1 cellular context compared by ENCODE assay signal in the genomic region with DNA sequence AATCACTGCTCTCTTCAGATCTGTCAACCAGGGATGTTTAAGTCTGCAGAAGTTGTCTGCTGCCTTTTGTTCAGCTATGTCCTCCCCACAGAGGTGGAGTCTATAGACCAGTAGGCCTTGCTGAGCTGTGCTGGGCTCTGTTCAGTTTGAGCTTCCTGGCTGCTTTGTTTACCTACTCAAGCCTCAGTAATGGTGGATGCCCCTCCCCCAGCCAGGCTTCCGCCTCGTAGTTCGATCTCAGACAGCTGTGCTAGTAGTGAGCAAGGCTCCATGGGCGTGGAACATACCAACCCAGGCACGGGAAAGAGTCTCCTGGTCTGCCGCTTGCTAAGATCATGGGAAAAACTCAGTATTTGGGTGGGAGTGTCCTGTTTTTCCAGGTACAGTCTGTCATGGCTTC.
TF ChIP-seq lines count a peak whose summit lies in the region.

No MANE protein-coding gene starts in this region.

TF ChIP-seq in HepG2, 621 proteins besides CTCF, POLR2A, EP300 and RAD21 (continues in another document):
- peak; percentile 42; the same call in 1 of the 2 replicates for TF ChIP-seq GABPB1 (CRISPR knock-in tag; IDR thresholded peaks at IDR 0.05)
- TF ChIP-seq ZSCAN25 (CRISPR knock-in tag; IDR thresholded peaks at IDR 0.05) = no peak
- TF ChIP-seq, protein P1, sequence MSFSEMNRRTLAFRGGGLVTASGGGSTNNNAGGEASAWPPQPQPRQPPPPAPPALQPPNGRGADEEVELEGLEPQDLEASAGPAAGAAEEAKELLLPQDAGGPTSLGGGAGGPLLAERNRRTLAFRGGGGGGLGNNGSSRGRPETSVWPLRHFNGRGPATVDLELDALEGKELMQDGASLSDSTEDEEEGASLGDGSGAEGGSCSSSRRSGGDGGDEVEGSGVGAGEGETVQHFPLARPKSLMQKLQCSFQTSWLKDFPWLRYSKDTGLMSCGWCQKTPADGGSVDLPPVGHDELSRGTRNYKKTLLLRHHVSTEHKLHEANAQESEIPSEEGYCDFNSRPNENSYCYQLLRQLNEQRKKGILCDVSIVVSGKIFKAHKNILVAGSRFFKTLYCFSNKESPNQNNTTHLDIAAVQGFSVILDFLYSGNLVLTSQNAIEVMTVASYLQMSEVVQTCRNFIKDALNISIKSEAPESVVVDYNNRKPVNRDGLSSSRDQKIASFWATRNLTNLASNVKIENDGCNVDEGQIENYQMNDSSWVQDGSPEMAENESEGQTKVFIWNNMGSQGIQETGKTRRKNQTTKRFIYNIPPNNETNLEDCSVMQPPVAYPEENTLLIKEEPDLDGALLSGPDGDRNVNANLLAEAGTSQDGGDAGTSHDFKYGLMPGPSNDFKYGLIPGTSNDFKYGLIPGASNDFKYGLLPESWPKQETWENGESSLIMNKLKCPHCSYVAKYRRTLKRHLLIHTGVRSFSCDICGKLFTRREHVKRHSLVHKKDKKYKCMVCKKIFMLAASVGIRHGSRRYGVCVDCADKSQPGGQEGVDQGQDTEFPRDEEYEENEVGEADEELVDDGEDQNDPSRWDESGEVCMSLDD (CRISPR knock-in tag; IDR thresholded peaks at IDR 0.05; ENCODE audit: borderline replicate concordance) = no peak
- TF ChIP-seq FOXA3 (CRISPR knock-in tag; IDR thresholded peaks at IDR 0.05) = peak; percentile 54; the same call in 1 of the 2 replicates
- TF ChIP-seq, protein P2, sequence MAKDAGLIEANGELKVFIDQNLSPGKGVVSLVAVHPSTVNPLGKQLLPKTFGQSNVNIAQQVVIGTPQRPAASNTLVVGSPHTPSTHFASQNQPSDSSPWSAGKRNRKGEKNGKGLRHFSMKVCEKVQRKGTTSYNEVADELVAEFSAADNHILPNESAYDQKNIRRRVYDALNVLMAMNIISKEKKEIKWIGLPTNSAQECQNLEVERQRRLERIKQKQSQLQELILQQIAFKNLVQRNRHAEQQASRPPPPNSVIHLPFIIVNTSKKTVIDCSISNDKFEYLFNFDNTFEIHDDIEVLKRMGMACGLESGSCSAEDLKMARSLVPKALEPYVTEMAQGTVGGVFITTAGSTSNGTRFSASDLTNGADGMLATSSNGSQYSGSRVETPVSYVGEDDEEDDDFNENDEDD (CRISPR knock-in tag; IDR thresholded peaks at IDR 0.05; ENCODE audit: borderline replicate concordance) = no peak
- no peak for TF ChIP-seq SOX6 (IDR thresholded peaks at IDR 0.05)
- TF ChIP-seq SOX6 (CRISPR knock-in tag; IDR thresholded peaks at IDR 0.05) = no peak; the same call in 1 of the 2 replicates
- no peak for TF ChIP-seq ZNF773 (CRISPR knock-in tag; IDR thresholded peaks at IDR 0.05; ENCODE audit: borderline replicate concordance)
- TF ChIP-seq ETV5 (CRISPR knock-in tag; IDR thresholded peaks at IDR 0.05; ENCODE audit: borderline replicate concordance) = peak; percentile 47; the same call in 1 of the 2 replicates
- TF ChIP-seq ZNF780A (CRISPR knock-in tag; IDR thresholded peaks at IDR 0.05) = no peak
- TF ChIP-seq AHR (CRISPR knock-in tag; IDR thresholded peaks at IDR 0.05) = no peak
- TF ChIP-seq MIER2 (CRISPR knock-in tag; IDR thresholded peaks at IDR 0.05) = no peak
- no peak for TF ChIP-seq REST (IDR thresholded peaks at IDR 0.05; ENCODE audit: borderline replicate concordance in 1 of 2, low read depth in 1 of 2, low read length in 2 of 2)
- no peak for TF ChIP-seq ZNF235 (CRISPR knock-in tag; IDR thresholded peaks at IDR 0.05; ENCODE audit: borderline replicate concordance)
- no peak for TF ChIP-seq MXD1 (CRISPR knock-in tag; IDR thresholded peaks at IDR 0.05)
- no peak for TF ChIP-seq ZNF124 (CRISPR knock-in tag; IDR thresholded peaks at IDR 0.05)
- no peak for TF ChIP-seq ISX (CRISPR knock-in tag; conservative IDR thresholded peaks at IDR 0.05)
- no peak for TF ChIP-seq ZNF614 (CRISPR knock-in tag; IDR thresholded peaks at IDR 0.05; ENCODE audit: borderline replicate concordance)
- no peak for TF ChIP-seq KAT7 (CRISPR knock-in tag; IDR thresholded peaks at IDR 0.05; ENCODE audit: borderline replicate concordance)
- no peak for TF ChIP-seq GTF2F1 (IDR thresholded peaks at IDR 0.05; ENCODE audit: low read length)
- TF ChIP-seq ZNF746 (CRISPR knock-in tag; IDR thresholded peaks at IDR 0.05) = no peak
- TF ChIP-seq CEBPG (CRISPR knock-in tag; IDR thresholded peaks at IDR 0.05) = no peak
- TF ChIP-seq ZNF781 (CRISPR knock-in tag; IDR thresholded peaks at IDR 0.05; ENCODE audit: borderline replicate concordance, not compliant biosample characterization) = no peak
- no peak for TF ChIP-seq PPARG (CRISPR knock-in tag; conservative IDR thresholded peaks at IDR 0.05)
- no peak for TF ChIP-seq NFKB2 (CRISPR knock-in tag; IDR thresholded peaks at IDR 0.05; ENCODE audit: borderline replicate concordance)
- TF ChIP-seq DR1 (CRISPR knock-in tag; IDR thresholded peaks at IDR 0.05) = no peak
- peak; percentile 54; the same call in 1 of the 2 replicates for TF ChIP-seq ZFX (CRISPR knock-in tag; IDR thresholded peaks at IDR 0.05; ENCODE audit: low read depth)
- peak; percentile 52; the same call in 1 of the 2 replicates for TF ChIP-seq ZMYM4 (CRISPR knock-in tag; IDR thresholded peaks at IDR 0.05)
- TF ChIP-seq MED1 (CRISPR knock-in tag; IDR thresholded peaks at IDR 0.05) = 0 out of 2 replicates have a peak, but pooled peaks have one; percentile 21
- TF ChIP-seq ZMYM2 (CRISPR knock-in tag; IDR thresholded peaks at IDR 0.05) = no peak
- TF ChIP-seq ZNF251 (CRISPR knock-in tag; IDR thresholded peaks at IDR 0.05) = no peak
- TF ChIP-seq, protein P3, sequence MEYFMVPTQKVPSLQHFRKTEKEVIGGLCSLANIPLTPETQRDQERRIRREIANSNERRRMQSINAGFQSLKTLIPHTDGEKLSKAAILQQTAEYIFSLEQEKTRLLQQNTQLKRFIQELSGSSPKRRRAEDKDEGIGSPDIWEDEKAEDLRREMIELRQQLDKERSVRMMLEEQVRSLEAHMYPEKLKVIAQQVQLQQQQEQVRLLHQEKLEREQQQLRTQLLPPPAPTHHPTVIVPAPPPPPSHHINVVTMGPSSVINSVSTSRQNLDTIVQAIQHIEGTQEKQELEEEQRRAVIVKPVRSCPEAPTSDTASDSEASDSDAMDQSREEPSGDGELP (IDR thresholded peaks at IDR 0.05; ENCODE audit: borderline replicate concordance, low read depth) = peak; percentile 51; the same call in 1 of the 2 replicates
- no peak for TF ChIP-seq BRCA1 (CRISPR knock-in tag; IDR thresholded peaks at IDR 0.05)
- TF ChIP-seq CREB3 (CRISPR knock-in tag; IDR thresholded peaks at IDR 0.05) = no peak
- no peak for TF ChIP-seq MTA3 (CRISPR knock-in tag; IDR thresholded peaks at IDR 0.05)
- no peak for TF ChIP-seq ZFP90 (CRISPR knock-in tag; IDR thresholded peaks at IDR 0.05; ENCODE audit: borderline replicate concordance)
- TF ChIP-seq ZNF724P (CRISPR knock-in tag; IDR thresholded peaks at IDR 0.05; ENCODE audit: borderline replicate concordance) = no peak
- no peak for TF ChIP-seq ZNF543 (CRISPR knock-in tag; IDR thresholded peaks at IDR 0.05)
- no peak for TF ChIP-seq SYNCRIP (IDR thresholded peaks at IDR 0.05; ENCODE audit: insufficient read depth, low read depth, low read length)
- no peak for TF ChIP-seq POLR2AphosphoS2 (IDR thresholded peaks at IDR 0.05; ENCODE audit: low read depth, low read length)
- no peak for TF ChIP-seq GABPA (IDR thresholded peaks at IDR 0.05; ENCODE audit: low read depth, low read length)
- TF ChIP-seq GABPA (CRISPR knock-in tag; IDR thresholded peaks at IDR 0.05; ENCODE audit: low read depth) = 0 out of 2 replicates have a peak, but pooled peaks have one; percentile 41
- TF ChIP-seq ZNF766 (CRISPR knock-in tag; IDR thresholded peaks at IDR 0.05; ENCODE audit: borderline replicate concordance) = no peak
- peak; percentile 33; the same call in 1 of the 2 replicates for TF ChIP-seq HOXA3 (CRISPR knock-in tag; IDR thresholded peaks at IDR 0.05)
- TF ChIP-seq CREM (IDR thresholded peaks at IDR 0.05) = no peak
- no peak for TF ChIP-seq CREM (CRISPR knock-in tag; IDR thresholded peaks at IDR 0.05)
- peak; percentile 68 for TF ChIP-seq SALL1 (CRISPR knock-in tag; IDR thresholded peaks at IDR 0.05)
- TF ChIP-seq POGK (CRISPR knock-in tag; conservative IDR thresholded peaks at IDR 0.05) = no peak
- no peak for TF ChIP-seq ZNF703 (CRISPR knock-in tag; IDR thresholded peaks at IDR 0.05; ENCODE audit: borderline replicate concordance)
- TF ChIP-seq, protein P4, sequence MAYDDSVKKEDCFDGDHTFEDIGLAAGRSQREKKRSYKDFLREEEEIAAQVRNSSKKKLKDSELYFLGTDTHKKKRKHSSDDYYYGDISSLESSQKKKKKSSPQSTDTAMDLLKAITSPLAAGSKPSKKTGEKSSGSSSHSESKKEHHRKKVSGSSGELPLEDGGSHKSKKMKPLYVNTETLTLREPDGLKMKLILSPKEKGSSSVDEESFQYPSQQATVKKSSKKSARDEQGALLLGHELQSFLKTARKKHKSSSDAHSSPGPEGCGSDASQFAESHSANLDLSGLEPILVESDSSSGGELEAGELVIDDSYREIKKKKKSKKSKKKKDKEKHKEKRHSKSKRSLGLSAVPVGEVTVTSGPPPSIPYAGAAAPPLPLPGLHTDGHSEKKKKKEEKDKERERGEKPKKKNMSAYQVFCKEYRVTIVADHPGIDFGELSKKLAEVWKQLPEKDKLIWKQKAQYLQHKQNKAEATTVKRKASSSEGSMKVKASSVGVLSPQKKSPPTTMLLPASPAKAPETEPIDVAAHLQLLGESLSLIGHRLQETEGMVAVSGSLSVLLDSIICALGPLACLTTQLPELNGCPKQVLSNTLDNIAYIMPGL (CRISPR knock-in tag; IDR thresholded peaks at IDR 0.05; ENCODE audit: borderline replicate concordance in 1 of 2, low read depth in 1 of 2) = 0 out of 4 replicates have a peak, but pooled peaks of 1 of the 2 experiments have one; percentile 11
- no peak for TF ChIP-seq ZBTB7B (CRISPR knock-in tag; IDR thresholded peaks at IDR 0.05)
- no peak for TF ChIP-seq PRMT3 (CRISPR knock-in tag; IDR thresholded peaks at IDR 0.05; ENCODE audit: borderline replicate concordance, low read depth)
- peak; percentile 41; the same call in 1 of the 2 replicates for TF ChIP-seq KAT8 (CRISPR knock-in tag; IDR thresholded peaks at IDR 0.05)
- TF ChIP-seq ZNF775 (CRISPR knock-in tag; IDR thresholded peaks at IDR 0.05; ENCODE audit: borderline replicate concordance) = no peak
- TF ChIP-seq, protein P5, sequence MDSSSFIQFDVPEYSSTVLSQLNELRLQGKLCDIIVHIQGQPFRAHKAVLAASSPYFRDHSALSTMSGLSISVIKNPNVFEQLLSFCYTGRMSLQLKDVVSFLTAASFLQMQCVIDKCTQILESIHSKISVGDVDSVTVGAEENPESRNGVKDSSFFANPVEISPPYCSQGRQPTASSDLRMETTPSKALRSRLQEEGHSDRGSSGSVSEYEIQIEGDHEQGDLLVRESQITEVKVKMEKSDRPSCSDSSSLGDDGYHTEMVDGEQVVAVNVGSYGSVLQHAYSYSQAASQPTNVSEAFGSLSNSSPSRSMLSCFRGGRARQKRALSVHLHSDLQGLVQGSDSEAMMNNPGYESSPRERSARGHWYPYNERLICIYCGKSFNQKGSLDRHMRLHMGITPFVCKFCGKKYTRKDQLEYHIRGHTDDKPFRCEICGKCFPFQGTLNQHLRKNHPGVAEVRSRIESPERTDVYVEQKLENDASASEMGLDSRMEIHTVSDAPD (CRISPR knock-in tag; IDR thresholded peaks at IDR 0.05) = no peak
